1 cellular context compared by ENCODE assay signal in genomic region chr19:51703655-51704515, GRCh38.
TF ChIP-seq lines count a peak whose summit lies in the region.

No MANE protein-coding gene starts in this region.

TF ChIP-seq in endothelial cell of umbilical vein, 7 proteins besides CTCF, POLR2A, EP300 and RAD21:
- TF ChIP-seq POLR2AphosphoS5 (IDR thresholded peaks at IDR 0.05; ENCODE audit: insufficient read depth, low read depth, low read length) (peak; percentile 90), FOS (IDR thresholded peaks at IDR 0.05; ENCODE audit: borderline replicate concordance, insufficient read depth, low read length) (no peak), MAX (IDR thresholded peaks at IDR 0.05; ENCODE audit: insufficient read depth, insufficient read length) (no peak), JUN (IDR thresholded peaks at IDR 0.05; ENCODE audit: borderline replicate concordance, insufficient read depth, insufficient read length, low read depth) (no peak), MYC (IDR thresholded peaks at IDR 0.05; ENCODE audit: low read depth, low read length) (no peak), EZH2 (IDR thresholded peaks at IDR 0.05; ENCODE audit: borderline replicate concordance, low read depth, low read length, severe bottlenecking) (no peak), GATA2 (IDR thresholded peaks at IDR 0.05; ENCODE audit: insufficient read depth, insufficient read length, low read depth, low read length) (no peak)
TF ChIP-seq in endothelial cell of umbilical vein: peak in this region for 1.
